22 cellular contexts compared by ENCODE assay signal in the genomic region with DNA sequence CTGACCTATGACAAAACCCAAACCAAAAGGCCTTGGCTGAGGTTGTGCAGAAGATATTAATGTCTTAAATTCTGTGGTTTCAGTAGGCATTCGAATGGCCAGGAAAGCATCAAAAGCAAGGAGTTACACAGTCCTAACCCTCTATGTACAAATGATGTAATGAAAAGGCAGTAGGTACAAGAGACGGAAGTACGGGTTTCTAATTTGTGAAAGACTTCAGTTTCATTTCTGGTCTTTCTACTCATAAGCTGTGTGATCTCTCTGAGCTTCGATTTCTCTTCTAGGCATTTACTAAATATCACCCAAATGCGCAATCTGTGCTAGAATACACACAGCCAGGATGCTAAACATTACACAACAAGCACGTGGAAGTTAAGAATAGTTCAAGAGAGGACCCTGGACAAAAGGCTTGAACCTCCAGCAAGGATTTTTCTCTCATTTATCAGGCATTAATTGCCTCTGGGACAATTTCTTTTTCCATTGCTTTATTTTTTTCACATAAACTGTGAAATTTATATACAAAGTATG.
"Had no signal": no experiment of that assay in that cellular context is flagged by ENCODE, and none has a peak within 500 bp of the region (broad histone marks: within the 10 kb centered on the region; RNA-seq: fewer than 3 reads in every experiment).

No MANE protein-coding gene starts in this region.

- H3K4me3 ChIP-seq: body of pancreas, dorsolateral prefrontal cortex, mucosa of descending colon, neural progenitor cell, prostate gland, right atrium auricular region, transverse colon, vagina had no signal

- H3K4me1 ChIP-seq: neural progenitor cell, prostate gland, right atrium auricular region, vagina had no signal

- H3K27ac ChIP-seq: body of pancreas, epithelial cell of prostate, neural progenitor cell, prostate gland, right atrium auricular region, transverse colon, vagina, WERI-Rb-1 had no signal

- H3K27me3 ChIP-seq: body of pancreas, dorsolateral prefrontal cortex, neural progenitor cell, right atrium auricular region, transverse colon, vagina had no signal

- H3K9me3 ChIP-seq: body of pancreas, mucosa of descending colon, prostate gland, right atrium auricular region, transverse colon, vagina had no signal

- H3K36me3 ChIP-seq: neural progenitor cell, prostate gland, vagina had no signal

- ATAC-seq: body of pancreas, mucosa of descending colon had no signal

- DNase-seq: activated CD4-positive, alpha-beta T cell treated with anti-CD3 and anti-CD28 coated beads for 1 hour; activated CD4-positive, alpha-beta T cell treated with anti-CD3 and anti-CD28 coated beads, Interleukin-2, amount 50 U/mL, for 48 hours; activated naive CD4-positive, alpha-beta T cell; activated naive CD8-positive, alpha-beta T cell treated with anti-CD3 and anti-CD28 coated beads for 36 hours; amygdala; body of pancreas; dorsolateral prefrontal cortex; endodermal cell; mesenchymal stem cell; mucosa of descending colon; naive B cell; small intestine; stimulated activated CD4-positive, alpha-beta T cell treated with anti-CD3 and anti-CD28 coated beads, Interleukin-15, amount 100 ng/mL, for 24 hours; stimulated activated CD4-positive, alpha-beta T cell treated with anti-CD3 and anti-CD28 coated beads, Interleukin-2, amount 100 ng/mL, for 48 hours; T-helper 2 cell; transverse colon; WERI-Rb-1 had no signal
